25 cellular contexts compared by ENCODE assay signal in the genomic region with DNA sequence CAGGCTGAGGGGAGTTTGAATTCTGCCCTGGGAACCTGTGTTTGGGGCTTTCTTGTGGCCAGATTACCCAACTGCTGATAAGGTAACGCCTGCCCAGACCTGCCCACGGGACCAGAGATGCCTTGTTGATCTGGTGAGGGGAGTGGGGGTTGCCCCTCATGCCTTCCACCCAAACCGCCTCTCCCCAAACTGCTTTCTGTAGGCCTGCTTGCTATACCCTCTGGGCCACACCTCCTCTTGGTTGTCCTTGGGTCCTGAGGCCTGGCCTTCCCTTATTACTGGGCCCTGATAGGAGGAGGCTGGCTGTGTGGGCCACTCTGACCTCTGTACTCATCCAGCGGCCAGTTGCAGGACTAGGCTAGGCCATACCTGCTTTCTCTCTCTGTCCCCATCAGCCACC. TPM values are rescaled to one million over a fixed set of nuclear protein-coding genes. Genes with fewer than 3 reads are reported as not detected.
DNase-seq lines count a peak whose midpoint lies in the region; ATAC-seq, FAIRE-seq and TF ChIP-seq lines count a peak whose summit lies in the region.
"Had no signal": no experiment of that assay in that cellular context is flagged by ENCODE, and none has a peak within 500 bp of the region (broad histone marks: within the 10 kb centered on the region; RNA-seq: fewer than 3 reads in every experiment).

No MANE protein-coding gene starts in this region.

- POLR2A ChIA-PET in HepG2 (lab: Yijun Ruan, JAX): no interaction called here

- H3K9me1 ChIP-seq in keratinocyte (ENCODE audit: control insufficient read depth, extremely low read depth, insufficient read depth, low read length): no peaks in the 10 kb centered on the region

- no peak for TF ChIP-seq POLR2A in HepG2 (IDR thresholded peaks at IDR 0.05; ENCODE audit: insufficient read depth in 1 of 2, low read depth in 2 of 2, low read length in 2 of 2)
- no peak for TF ChIP-seq POLR2A in right lobe of liver (IDR thresholded peaks at IDR 0.05)
- TF ChIP-seq POLR2A in gastrocnemius medialis (IDR thresholded peaks at IDR 0.05): no peak

- H3K4me3 ChIP-seq in HepG2 (replicated peaks in 1 of 3; ENCODE audit: insufficient read depth in 1 of 3, low read depth in 2 of 3, low read length in 3 of 3) (no peak overlapping the region), right lobe of liver (no peak overlapping the region), keratinocyte (ENCODE audit: control insufficient read depth in 2 of 3, extremely low read depth in 1 of 3, insufficient read depth in 2 of 3, low read depth in 1 of 3, low read length in 3 of 3) (no peak overlapping the region), gastrocnemius medialis (peak overlapping the region in 1 of 4 donors; percentile 17)
- H3K4me3 ChIP-seq: Peyer's patch, SJSA1 had no signal

- no peaks in the 10 kb centered on the region for H3K36me3 ChIP-seq in HepG2 (replicated peaks in 1 of 2; ENCODE audit: control insufficient read depth in 1 of 2, insufficient read depth in 2 of 2, low read length in 2 of 2)
- no peaks in the 10 kb centered on the region for H3K36me3 ChIP-seq in right lobe of liver
- H3K36me3 ChIP-seq in keratinocyte (ENCODE audit: control insufficient read depth in 2 of 2, extremely low read depth in 1 of 2, insufficient read depth in 2 of 2, low read length in 2 of 2): no peaks in the 10 kb centered on the region
- H3K36me3 ChIP-seq in gastrocnemius medialis: no peaks in the 10 kb centered on the region
- H3K36me3 ChIP-seq: Peyer's patch, SJSA1 had no signal

- H3K79me2 ChIP-seq in HepG2 (ENCODE audit: insufficient read depth, low read length) (no peaks in the 10 kb centered on the region), keratinocyte (ENCODE audit: control insufficient read depth, insufficient read depth, low read length) (no peaks in the 10 kb centered on the region)

- no TSS peak for BruUV-seq in HepG2 (replicated peaks; lab: Mats Ljungman, UMichigan)

- H3K9ac ChIP-seq in HepG2 (ENCODE audit: insufficient read depth, low read depth, low read length) (no peak overlapping the region), keratinocyte (ENCODE audit: control insufficient read depth, extremely low read depth, insufficient read depth, low read length) (no peak overlapping the region)

- no peak overlapping the region for H3K27ac ChIP-seq in HepG2 (ENCODE audit: extremely low read length, insufficient read depth, low read length)
- no peak overlapping the region for H3K27ac ChIP-seq in right lobe of liver
- H3K27ac ChIP-seq in keratinocyte (ENCODE audit: control insufficient read depth, insufficient read depth, low read length): no peak overlapping the region
- H3K27ac ChIP-seq in gastrocnemius medialis: peak overlapping the region; percentile 85 to 97 (median 94)
- H3K27ac ChIP-seq: C4-2B, Peyer's patch, SJSA1 had no signal

- no peaks in the 10 kb centered on the region for H3K9me3 ChIP-seq in HepG2 (ENCODE audit: low read length)
- no peaks in the 10 kb centered on the region for H3K9me3 ChIP-seq in right lobe of liver
- H3K9me3 ChIP-seq in keratinocyte (ENCODE audit: control insufficient read depth, low read depth, low read length): no peaks in the 10 kb centered on the region
- H3K9me3 ChIP-seq in gastrocnemius medialis: no peaks in the 10 kb centered on the region
- H3K9me3 ChIP-seq: Peyer's patch, SJSA1 had no signal

- H3K27me3 ChIP-seq in HepG2 (ENCODE audit: control insufficient read depth in 1 of 2, insufficient read depth in 2 of 2, low read length in 2 of 2) (peaks cover 2 to 23% of the 10 kb centered on the region in 2 experiments; a peak in 3 of 5 replicates), right lobe of liver (no peaks in the 10 kb centered on the region), keratinocyte (ENCODE audit: control insufficient read depth, extremely low read depth, insufficient read depth, low read length) (no peaks in the 10 kb centered on the region), gastrocnemius medialis (no peaks in the 10 kb centered on the region)
- H3K27me3 ChIP-seq: Peyer's patch, SJSA1 had no signal

- in situ Hi-C loops in HepG2 (cut with HindIII; ENCODE audit: extremely low pct_ligation_motif_present, low pct_unique_long_range_greater_than_20kb): no loop called here
- in situ Hi-C loops in gastrocnemius medialis (cut with MboI; ENCODE audit: low sequenced_read_pairs in 4 of 4): no loop called here

- H4K20me1 ChIP-seq in HepG2 (ENCODE audit: insufficient read depth, low read length): no peaks in the 10 kb centered on the region
- no peaks in the 10 kb centered on the region for H4K20me1 ChIP-seq in keratinocyte (ENCODE audit: control insufficient read depth, extremely low read depth, insufficient read depth, low read length)

- peak overlapping the region; percentile 28 for H3K4me2 ChIP-seq in HepG2 (ENCODE audit: low read depth, low read length)
- peak overlapping the region; percentile 17 for H3K4me2 ChIP-seq in keratinocyte (ENCODE audit: control insufficient read depth, extremely low read depth, insufficient read depth, low read depth, low read length)

- ATAC-seq in HepG2 (peak; percentile 69), right lobe of liver (no peak), gastrocnemius medialis (no peak), GM18907 (IDR thresholded peaks at IDR 0.05; ENCODE audit: unreplicated experiment) (no peak)

- TF ChIP-seq RAD21 in HepG2 (CRISPR knock-in tag; IDR thresholded peaks at IDR 0.05): no peak

- no peak for TF ChIP-seq CTCF in HepG2 (CRISPR knock-in tag; IDR thresholded peaks at IDR 0.05)
- no peak for TF ChIP-seq CTCF in right lobe of liver (IDR thresholded peaks at IDR 0.05)
- no peak for TF ChIP-seq CTCF in keratinocyte (optimal IDR thresholded peaks at IDR 0.05 in 1 of 3, IDR thresholded peaks at IDR 0.05 in 1 of 3, conservative IDR thresholded peaks at IDR 0.05 in 1 of 3; ENCODE audit: extremely low read depth in 1 of 3, insufficient read depth in 2 of 3, low read length in 3 of 3)
- no peak for TF ChIP-seq CTCF in gastrocnemius medialis (IDR thresholded peaks at IDR 0.05 in 4 of 5, conservative IDR thresholded peaks at IDR 0.05 in 1 of 5)

- no peak for TF ChIP-seq EP300 in HepG2 (IDR thresholded peaks at IDR 0.05; ENCODE audit: low read depth in 2 of 2, low read length in 2 of 2)
- TF ChIP-seq EP300 in HepG2 (CRISPR knock-in tag; IDR thresholded peaks at IDR 0.05; ENCODE audit: borderline replicate concordance): no peak

- FAIRE-seq in HepG2 (lab: Jason Lieb, UNC) (no peak), keratinocyte (lab: Jason Lieb, UNC) (no peak)
- FAIRE-seq: D721Med had no signal

- H2AFZ ChIP-seq in HepG2 (ENCODE audit: low read length) (no peak overlapping the region), keratinocyte (ENCODE audit: control insufficient read depth, low read length) (no peak overlapping the region)

- H3K4me1 ChIP-seq in HepG2 (ENCODE audit: insufficient read depth, low read length) (peaks cover 61% of the 10 kb centered on the region), right lobe of liver (peaks cover 0 to 14% (median 2%) of the 10 kb centered on the region in 4 donors), keratinocyte (ENCODE audit: control insufficient read depth, extremely low read depth, insufficient read depth, low read length) (peaks cover 23% of the 10 kb centered on the region), gastrocnemius medialis (peaks cover 70 to 74% of the 10 kb centered on the region in 2 donors)
- H3K4me1 ChIP-seq: SJSA1 had no signal

- WGBS in HepG2 (ENCODE audit: low lambda C conversion rate): 0% methylated on average over 1 of the region's 4 CpGs
- 83% methylated on average over 2 of the region's 4 CpGs for WGBS in right lobe of liver (ENCODE audit: insufficient coverage, low coverage, low lambda C conversion rate, missing lambda C conversion rate)

- intact Hi-C loops in HepG2 (cut with micrococcal nuclease; ENCODE audit: unreplicated experiment): no loop called here
- intact Hi-C loops in right lobe of liver (cut with DNase I): no loop called here
- intact Hi-C loops in gastrocnemius medialis (cut with DNase I; ENCODE audit: low total_unique reads): no loop called here

- CTCF ChIA-PET in HepG2 (lab: Yijun Ruan, JAX; ENCODE audit: low intra/inter-chr PET ratio, low total read pairs): no interaction called here

- DNase-seq in HepG2 (ENCODE audit: low spot score) (peak; percentile 47), right lobe of liver (no peak), keratinocyte (ENCODE audit: low read depth, low spot score) (no peak), gastrocnemius medialis (peak in 1 of 2 donors; percentile 8), COLO668 (lab: John Stamatoyannopoulos, UW; ENCODE audit: unreplicated experiment) (no peak)
- DNase-seq in activated CD4-positive, alpha-beta T cell treated with anti-CD3 and anti-CD28 coated beads for 48 hours: no peak
- DNase-seq: AML-193; H7; KG1; NCI-H1105 treated with DMSO at 0.1 percent for 48 hours; NCI-H1694; NCI-H2081; NCI-H2171; NCI-H345; NCI-H524; NCI-H774; NK-92 treated with Interleukin-12 subunit alpha and Interleukin-12 subunit beta, amount 100 ng/mL, for 24 hours had no signal

- dilution Hi-C loops in keratinocyte (cut with MboI; ENCODE audit: extremely low pct_ligation_motif_present, low sequenced_read_pairs): no loop called here

RNA-seq across cellular contexts. Expression of gene P2RY2, which starts 3.4 kb away (rescaled TPM):
- total RNA-seq in HepG2 (2016; rRNA removed; fragmentation: Illumina TruSeq; extraction: Trizol): 3.0 and 3.1 TPM in 2 replicates
- 0.71 and 0.91 TPM in 2 replicates for total RNA-seq in HepG2 (2016; cell fraction: cytosol; rRNA removed; fragmentation: Illumina TruSeq; extraction: Trizol; ENCODE audit: low read depth)
- 2.6 and 3.4 TPM in 2 replicates for total RNA-seq in HepG2 (2016; cell fraction: insoluble cytoplasmic fraction; rRNA removed; fragmentation: Illumina TruSeq; extraction: Trizol)
- total RNA-seq in HepG2 (2016; cell fraction: membrane; rRNA removed; fragmentation: Illumina TruSeq; extraction: Trizol): 2.5 and 3.7 TPM in 2 replicates
- 2.9 and 3.2 TPM in 2 replicates for total RNA-seq in HepG2 (2016; cell fraction: nucleus; rRNA removed; fragmentation: Illumina TruSeq; extraction: Trizol)
- polyA plus RNA-seq in HepG2 (2011; rRNA removed): 0.95 and 1.6 TPM in 2 replicates
- 1.0 and 1.1 TPM in 2 replicates for polyA plus RNA-seq in HepG2 (2011; cell fraction: cytosol; rRNA removed)
- polyA plus RNA-seq in HepG2 (2011; cell fraction: nucleus; rRNA removed): 1.6 TPM in 2 replicates
- polyA plus RNA-seq in HepG2 (2012): 0.24 and 0.47 TPM in 2 replicates
- 0.67 and 1.3 TPM in 2 replicates for polyA plus RNA-seq in HepG2 (2016; cell fraction: cytosol; fragmentation: Illumina TruSeq; extraction: Trizol; ENCODE audit: low read depth)
- polyA plus RNA-seq in HepG2 (2016; cell fraction: insoluble cytoplasmic fraction; fragmentation: Illumina TruSeq; extraction: Trizol; ENCODE audit: low read depth): 2.5 and 3.0 TPM in 2 replicates
- 2.0 and 2.3 TPM in 2 replicates for polyA plus RNA-seq in HepG2 (2016; cell fraction: membrane; fragmentation: Illumina TruSeq; extraction: Trizol; ENCODE audit: low read depth)
- polyA plus RNA-seq in HepG2 (2016; cell fraction: nucleus; fragmentation: Illumina TruSeq; extraction: Trizol; ENCODE audit: insufficient read depth, low read depth): 2.1 and 3.2 TPM in 2 replicates
- 1.4 and 2.5 TPM in 2 replicates for polyA minus RNA-seq in HepG2 (2011; rRNA and poly(A)+ RNA removed; ENCODE audit: low replicate concordance)
- 0.49 and 1.5 TPM in 2 replicates for polyA minus RNA-seq in HepG2 (2011; cell fraction: cytosol; rRNA and poly(A)+ RNA removed)
- polyA minus RNA-seq in HepG2 (2011; cell fraction: nucleus; rRNA and poly(A)+ RNA removed): 0.77 and 1.1 TPM in 2 replicates
- total RNA-seq in right lobe of liver: 1 to 10 TPM; 2.6 to 5.1 (median 3.5) TPM
- polyA plus RNA-seq in keratinocyte: 3.9 to 6.9 TPM (median 5.1 TPM) in 3 replicates
- polyA plus RNA-seq in keratinocyte (2011; ENCODE audit: low read depth): 1.7 TPM
- polyA plus RNA-seq in keratinocyte (2011; cell fraction: cytosol; rRNA removed): 2.4 and 2.8 TPM in 2 replicates
- 3.9 and 4.0 TPM in 2 replicates for polyA plus RNA-seq in keratinocyte (2011; cell fraction: nucleus; rRNA removed)
- 2.1 and 7.0 TPM in 2 replicates for polyA plus RNA-seq in keratinocyte (2012; ENCODE audit: low replicate concordance)
- 4.4 to 18.0 TPM (median 7.1 TPM) in 3 replicates for polyA minus RNA-seq in keratinocyte
- polyA minus RNA-seq in keratinocyte (2011; cell fraction: cytosol; rRNA and poly(A)+ RNA removed): 2.3 TPM
- 3.8 and 3.9 TPM in 2 replicates for polyA minus RNA-seq in keratinocyte (2011; cell fraction: nucleus; rRNA and poly(A)+ RNA removed)
- total RNA-seq in gastrocnemius medialis: 10 to 100 TPM; 21.8 to 52.6 (median 44.5) TPM
- total RNA-seq: A172, SJSA1 had no signal
- polyA plus RNA-seq: AG04450 had no signal

RNA-seq across cellular contexts. Expression of gene P2RY6, which starts 50.7 kb away (rescaled TPM):
- total RNA-seq in HepG2 (2016; rRNA removed; fragmentation: Illumina TruSeq; extraction: Trizol) (0.11 and 0.29 TPM in 2 replicates), right lobe of liver (1 to 10 TPM in 1 of 6 experiments, under 1 TPM in 5; 0.24 to 1.8 (median 0.62) TPM), gastrocnemius medialis (1 to 10 TPM in 2 of 4 donors, under 1 TPM in 1, not detected in 1; 0.78 to 2.8 (median 1.1) TPM)
- 0.10 TPM in 1 of 2 replicates, not detected in the other for total RNA-seq in HepG2 (2016; cell fraction: cytosol; rRNA removed; fragmentation: Illumina TruSeq; extraction: Trizol; ENCODE audit: low read depth)
- total RNA-seq in HepG2 (2016; cell fraction: insoluble cytoplasmic fraction; rRNA removed; fragmentation: Illumina TruSeq; extraction: Trizol): 0.13 and 0.27 TPM in 2 replicates
- total RNA-seq in HepG2 (2016; cell fraction: membrane; rRNA removed; fragmentation: Illumina TruSeq; extraction: Trizol): not detected in 2 replicates
- total RNA-seq in HepG2 (2016; cell fraction: nucleus; rRNA removed; fragmentation: Illumina TruSeq; extraction: Trizol): not detected in 2 replicates
- polyA plus RNA-seq in HepG2 (2011; rRNA removed) (0.09 and 0.29 TPM in 2 replicates), keratinocyte (0.04 to 0.22 TPM (median 0.09 TPM) in 3 replicates)
- polyA plus RNA-seq in HepG2 (2011; cell fraction: cytosol; rRNA removed): 0.10 and 0.12 TPM in 2 replicates
- polyA plus RNA-seq in HepG2 (2011; cell fraction: nucleus; rRNA removed): 0.05 and 0.35 TPM in 2 replicates
- polyA plus RNA-seq in HepG2 (2012): 0.24 TPM in 1 of 2 replicates, not detected in the other
- polyA plus RNA-seq in HepG2 (2016; cell fraction: cytosol; fragmentation: Illumina TruSeq; extraction: Trizol; ENCODE audit: low read depth): 0.05 and 0.06 TPM in 2 replicates
- 0.10 and 0.20 TPM in 2 replicates for polyA plus RNA-seq in HepG2 (2016; cell fraction: insoluble cytoplasmic fraction; fragmentation: Illumina TruSeq; extraction: Trizol; ENCODE audit: low read depth)
- polyA plus RNA-seq in HepG2 (2016; cell fraction: membrane; fragmentation: Illumina TruSeq; extraction: Trizol; ENCODE audit: low read depth): 0.10 and 0.17 TPM in 2 replicates
- polyA plus RNA-seq in HepG2 (2016; cell fraction: nucleus; fragmentation: Illumina TruSeq; extraction: Trizol; ENCODE audit: insufficient read depth, low read depth): 0.36 and 0.41 TPM in 2 replicates
- polyA minus RNA-seq in HepG2 (2011; rRNA and poly(A)+ RNA removed; ENCODE audit: low replicate concordance): 0.40 and 1.7 TPM in 2 replicates
- polyA minus RNA-seq in HepG2 (2011; cell fraction: cytosol; rRNA and poly(A)+ RNA removed): not detected in 2 replicates
- 0.12 and 0.26 TPM in 2 replicates for polyA minus RNA-seq in HepG2 (2011; cell fraction: nucleus; rRNA and poly(A)+ RNA removed)
- not detected for polyA plus RNA-seq in keratinocyte (2011; ENCODE audit: low read depth)
- 0.10 and 0.13 TPM in 2 replicates for polyA plus RNA-seq in keratinocyte (2011; cell fraction: cytosol; rRNA removed)
- polyA plus RNA-seq in keratinocyte (2011; cell fraction: nucleus; rRNA removed): 0.12 and 0.28 TPM in 2 replicates
- 0.17 and 0.23 TPM in 2 replicates for polyA plus RNA-seq in keratinocyte (2012; ENCODE audit: low replicate concordance)
- 0.48 to 2.1 TPM in 2 of 3 replicates, not detected in the other for polyA minus RNA-seq in keratinocyte
- polyA minus RNA-seq in keratinocyte (2011; cell fraction: cytosol; rRNA and poly(A)+ RNA removed): not detected
- polyA minus RNA-seq in keratinocyte (2011; cell fraction: nucleus; rRNA and poly(A)+ RNA removed): not detected in 2 replicates
- total RNA-seq: A172, HT1080, SJSA1 had no signal
- polyA plus RNA-seq: AG04450 had no signal

Comparison
In these comparisons a context has a peak if more than half of its experiments do, and no peak if none do; other contexts are left out.
1. H3K27ac ChIP-seq: peak in gastrocnemius medialis (4 of 4); none in HepG2 (single experiment), right lobe of liver (0 of 3) and keratinocyte (single experiment).